Comparison of ENCODE assay signal across 20 cellular contexts in the genomic region with DNA sequence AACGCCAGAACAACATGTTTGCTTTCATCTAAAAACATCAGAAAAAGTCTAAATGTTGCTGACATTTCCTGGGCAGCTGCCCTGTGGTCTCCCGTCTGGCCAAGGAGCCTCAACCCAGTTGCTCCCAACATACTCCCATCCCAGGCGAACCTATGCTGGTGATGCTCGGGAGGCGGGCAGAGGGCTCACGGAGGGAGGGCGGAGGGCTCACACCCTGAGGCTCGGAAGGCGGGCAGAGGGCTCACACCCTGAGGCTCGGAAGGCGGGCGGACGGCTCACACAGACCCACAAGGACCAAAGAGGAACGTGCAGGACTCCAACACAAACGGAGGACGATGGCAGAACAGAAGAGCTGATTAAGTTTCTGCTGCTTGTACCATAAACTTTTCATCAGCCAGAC.
A peak's percentile ranks its signal among the peaks of the same experiment; 100 is the strongest.
DNase-seq lines count a peak whose midpoint lies in the region; ATAC-seq, FAIRE-seq and TF ChIP-seq lines count a peak whose summit lies in the region.
"Had no signal": no experiment of that assay in that cellular context is flagged by ENCODE, and none has a peak within 500 bp of the region (broad histone marks: within the 10 kb centered on the region; RNA-seq: fewer than 3 reads in every experiment).

No MANE protein-coding gene starts in this region.

- intact Hi-C loops in CD4-positive, alpha-beta memory T cell (cut with micrococcal nuclease): no loop called here
- intact Hi-C loops in kidney (cut with DNase I): no loop called here
- intact Hi-C loops in gastrocnemius medialis (cut with DNase I; ENCODE audit: low total_unique reads): loop anchor here (5.0 kb wide), 1 partner anchor 53 kb away; no protein-coding TSS in a partner anchor

- H3K4me1 ChIP-seq in CD4-positive, alpha-beta memory T cell (ENCODE audit: insufficient read depth, low read length): peaks cover 88% of the 10 kb centered on the region
- peaks cover 32 to 44% of the 10 kb centered on the region in 2 donors for H3K4me1 ChIP-seq in kidney (ENCODE audit: control insufficient read depth in 1 of 2, insufficient read depth in 1 of 2, low read depth in 1 of 2, low read length in 2 of 2)
- peaks cover 68 to 83% of the 10 kb centered on the region in 2 donors for H3K4me1 ChIP-seq in gastrocnemius medialis

- no peaks in the 10 kb centered on the region for H3K27me3 ChIP-seq in CD4-positive, alpha-beta memory T cell (ENCODE audit: insufficient read depth, low read length)
- no peaks in the 10 kb centered on the region for H3K27me3 ChIP-seq in gastrocnemius medialis
- H3K27me3 ChIP-seq: colonic mucosa, left lung, testis had no signal

- H3K27me3 Mint-ChIP-seq in CD4-positive, alpha-beta memory T cell: no peaks in the 10 kb centered on the region
- H3K27me3 Mint-ChIP-seq in activated T-helper 17 cell treated with anti-CD3 and anti-CD28 coated beads, Interleukin-2, amount 50 U/mL, for 72 hours: no peaks in the 10 kb centered on the region
- H3K27me3 Mint-ChIP-seq: activated naive CD4-positive, alpha-beta T cell treated with anti-CD3 and anti-CD28 coated beads, Interleukin-2, amount 50 U/mL, for 24 hours had no signal

- H3K9ac ChIP-seq in kidney (ENCODE audit: low read length in 2 of 2): no peak overlapping the region

- no peak overlapping the region for H3K4me3 Mint-ChIP-seq in CD4-positive, alpha-beta memory T cell
- H3K4me3 Mint-ChIP-seq in activated T-helper 17 cell treated with anti-CD3 and anti-CD28 coated beads, Interleukin-2, amount 50 U/mL, for 72 hours: no peak overlapping the region
- H3K4me3 Mint-ChIP-seq: activated naive CD4-positive, alpha-beta T cell treated with anti-CD3 and anti-CD28 coated beads, Interleukin-2, amount 50 U/mL, for 24 hours had no signal

- TF ChIP-seq CTCF in RWPE1 (conservative IDR thresholded peaks at IDR 0.05; ENCODE audit: low read depth): no peak
- no peak for TF ChIP-seq CTCF in kidney (IDR thresholded peaks at IDR 0.05; ENCODE audit: borderline replicate concordance, extremely low read depth, insufficient read depth)
- no peak for TF ChIP-seq CTCF in gastrocnemius medialis (IDR thresholded peaks at IDR 0.05 in 4 of 5, conservative IDR thresholded peaks at IDR 0.05 in 1 of 5)

- H3K36me3 ChIP-seq in CD4-positive, alpha-beta memory T cell (ENCODE audit: insufficient read depth, low read length): peaks cover 3% of the 10 kb centered on the region
- H3K36me3 ChIP-seq in kidney (ENCODE audit: control insufficient read depth in 1 of 2, insufficient read depth in 2 of 2, low read length in 2 of 2): no peaks in the 10 kb centered on the region
- H3K36me3 ChIP-seq in gastrocnemius medialis: no peaks in the 10 kb centered on the region
- H3K36me3 ChIP-seq: colonic mucosa had no signal

- TF ChIP-seq POLR2A in gastrocnemius medialis (IDR thresholded peaks at IDR 0.05): no peak

- no peak for DNase-seq in CD4-positive, alpha-beta memory T cell
- DNase-seq in RWPE1 (ENCODE audit: low spot score) (no peak), kidney (peak; percentile 63), gastrocnemius medialis (no peak), dermis blood vessel endothelial cell (no peak), kidney tubule cell (ENCODE audit: low spot score) (no peak)
- DNase-seq: activated CD4-positive, CD25-positive, alpha-beta regulatory T cell; colonic mucosa; EL; IMR-90; left lung; NCI-H1417 treated with DMSO at 0.1 percent for 48 hours; NCI-H524 treated with DMSO at 0.1 percent for 48 hours; nucleus accumbens; T1000; testis had no signal

- H3K27ac ChIP-seq in CD4-positive, alpha-beta memory T cell (ENCODE audit: low read depth, low read length): no peak overlapping the region
- H3K27ac ChIP-seq in RWPE1 (peak overlapping the region; percentile 78), kidney (ENCODE audit: low read depth in 2 of 2, low read length in 2 of 2) (peak overlapping the region in 1 of 2 donors; percentile 36), gastrocnemius medialis (peak overlapping the region; percentile 52 to 82 (median 76))
- H3K27ac ChIP-seq: testis had no signal

- H3K4me3 ChIP-seq in CD4-positive, alpha-beta memory T cell (ENCODE audit: low read length in 2 of 2): no peak overlapping the region
- H3K4me3 ChIP-seq in kidney (ENCODE audit: low read length in 2 of 2): no peak overlapping the region
- H3K4me3 ChIP-seq in gastrocnemius medialis: no peak overlapping the region
- H3K4me3 ChIP-seq: colonic mucosa, left lung, testis had no signal

- H3K27ac Mint-ChIP-seq in CD4-positive, alpha-beta memory T cell: peak overlapping the region in 5 of 7 donors; percentile 52 to 87 (median 57)
- no peak overlapping the region for H3K27ac Mint-ChIP-seq in activated T-helper 17 cell treated with anti-CD3 and anti-CD28 coated beads, Interleukin-2, amount 50 U/mL, for 72 hours

- no peak for FAIRE-seq in kidney (lab: Jason Lieb, UNC)
- FAIRE-seq: endometrium had no signal

- no peak for ATAC-seq in gastrocnemius medialis
- no peak for ATAC-seq in activated T-helper 17 cell treated with anti-CD3 and anti-CD28 coated beads, Interleukin-2, amount 50 U/mL, for 72 hours (replicated peaks)
- ATAC-seq: sciatic nerve had no signal

- POLR2A ChIA-PET in CD4-positive, alpha-beta memory T cell (lab: Charles Lee; ENCODE audit: partially characterized antibody): no interaction called here
- POLR2A ChIA-PET in RWPE1 (lab: Yijun Ruan, JAX; ENCODE audit: low non-redundant PET): no interaction called here

- H3K4me1 Mint-ChIP-seq in CD4-positive, alpha-beta memory T cell: peaks cover 63 to 95% (median 82%) of the 10 kb centered on the region in 4 donors
- H3K4me1 Mint-ChIP-seq in activated T-helper 17 cell treated with anti-CD3 and anti-CD28 coated beads, Interleukin-2, amount 50 U/mL, for 72 hours: peaks cover 63% of the 10 kb centered on the region

- CTCF ChIA-PET in CD4-positive, alpha-beta memory T cell (lab: Charles Lee; ENCODE audit: partially characterized antibody): no interaction called here
- CTCF ChIA-PET in RWPE1 (lab: Yijun Ruan, JAX): no interaction called here

- no peaks in the 10 kb centered on the region for H3K9me3 Mint-ChIP-seq in CD4-positive, alpha-beta memory T cell
- no peaks in the 10 kb centered on the region for H3K9me3 Mint-ChIP-seq in activated T-helper 17 cell treated with anti-CD3 and anti-CD28 coated beads, Interleukin-2, amount 50 U/mL, for 72 hours
- H3K9me3 Mint-ChIP-seq: activated naive CD4-positive, alpha-beta T cell treated with anti-CD3 and anti-CD28 coated beads, Interleukin-2, amount 50 U/mL, for 24 hours had no signal

- no peaks in the 10 kb centered on the region for H3K9me3 ChIP-seq in CD4-positive, alpha-beta memory T cell (ENCODE audit: control insufficient read depth in 1 of 2, low read length in 2 of 2)
- H3K9me3 ChIP-seq in kidney (ENCODE audit: control insufficient read depth in 1 of 2, low read length in 2 of 2) (no peaks in the 10 kb centered on the region), gastrocnemius medialis (no peaks in the 10 kb centered on the region)
- H3K9me3 ChIP-seq: colonic mucosa, left lung, testis had no signal

- peaks cover 5 to 28% of the 10 kb centered on the region in 2 donors for H3K36me3 Mint-ChIP-seq in CD4-positive, alpha-beta memory T cell
- peaks cover 64% of the 10 kb centered on the region for H3K36me3 Mint-ChIP-seq in activated T-helper 17 cell treated with anti-CD3 and anti-CD28 coated beads, Interleukin-2, amount 50 U/mL, for 72 hours (ENCODE audit: low read depth)

- in situ Hi-C loops in gastrocnemius medialis (cut with MboI; ENCODE audit: low sequenced_read_pairs in 4 of 4): no loop called here
